In the genomic region with DNA sequence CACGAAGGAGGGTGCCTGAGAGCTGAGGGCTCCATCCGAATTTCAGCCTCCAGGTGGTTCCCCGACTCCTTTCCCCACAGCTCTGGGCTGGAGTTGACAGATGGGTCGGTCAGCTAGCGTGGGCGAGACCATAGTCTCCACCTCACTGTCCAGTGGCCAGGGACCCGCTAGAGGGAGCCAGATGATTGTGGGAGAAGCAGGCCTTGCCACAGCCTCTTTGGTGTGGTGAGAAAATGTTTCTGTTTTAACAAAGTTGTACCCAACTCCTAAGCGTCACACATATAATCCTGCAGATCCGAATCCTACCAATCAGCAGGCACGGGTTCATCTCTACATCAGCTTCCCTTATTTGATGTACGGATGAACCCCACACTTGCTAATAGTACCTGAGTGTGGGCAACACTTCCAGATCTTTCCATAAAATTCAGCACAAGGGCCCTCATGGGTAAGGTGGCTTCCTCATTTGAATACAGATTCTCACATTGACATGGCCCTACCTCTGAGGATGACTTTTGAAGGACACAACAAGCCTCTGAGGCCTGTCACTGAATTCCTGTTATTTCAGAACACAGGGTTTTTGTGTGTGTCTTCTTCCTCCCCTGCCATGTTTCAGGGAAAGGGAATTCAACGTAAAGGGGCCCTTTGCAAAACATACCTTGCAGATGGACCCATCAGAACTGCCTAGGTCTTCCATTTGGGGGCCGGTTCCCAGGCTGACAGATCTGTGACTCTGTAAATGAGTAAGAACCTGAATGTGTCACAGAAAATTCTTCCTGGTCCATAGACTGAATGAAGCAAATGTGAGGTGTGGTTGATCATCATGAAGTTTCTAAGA, we compare ENCODE assay signal across 1 cellular context.
TF ChIP-seq lines count a peak whose summit lies in the region.

No MANE protein-coding gene starts in this region.

TF ChIP-seq in GM23338, 12 proteins besides CTCF, POLR2A, EP300 and RAD21 (continued from another document):
- TF ChIP-seq ZNF462 (CRISPR knock-in tag; IDR thresholded peaks at IDR 0.05) (no peak), POLR2AphosphoS5 (IDR thresholded peaks at IDR 0.05; ENCODE audit: low read depth) (no peak), NANOG (IDR thresholded peaks at IDR 0.05; ENCODE audit: borderline replicate concordance) (no peak), EZH2phosphoT487 (IDR thresholded peaks at IDR 0.05; ENCODE audit: unreplicated experiment) (no peak), STAT1 (IDR thresholded peaks at IDR 0.05; ENCODE audit: unreplicated experiment) (no peak), CREB1 (CRISPR knock-in tag; IDR thresholded peaks at IDR 0.05; ENCODE audit: low read depth) (no peak), JUNB (IDR thresholded peaks at IDR 0.05; ENCODE audit: unreplicated experiment) (no peak), ZNF331 (CRISPR knock-in tag; IDR thresholded peaks at IDR 0.05; ENCODE audit: low read depth) (no peak)
- TF ChIP-seq, protein P1, sequence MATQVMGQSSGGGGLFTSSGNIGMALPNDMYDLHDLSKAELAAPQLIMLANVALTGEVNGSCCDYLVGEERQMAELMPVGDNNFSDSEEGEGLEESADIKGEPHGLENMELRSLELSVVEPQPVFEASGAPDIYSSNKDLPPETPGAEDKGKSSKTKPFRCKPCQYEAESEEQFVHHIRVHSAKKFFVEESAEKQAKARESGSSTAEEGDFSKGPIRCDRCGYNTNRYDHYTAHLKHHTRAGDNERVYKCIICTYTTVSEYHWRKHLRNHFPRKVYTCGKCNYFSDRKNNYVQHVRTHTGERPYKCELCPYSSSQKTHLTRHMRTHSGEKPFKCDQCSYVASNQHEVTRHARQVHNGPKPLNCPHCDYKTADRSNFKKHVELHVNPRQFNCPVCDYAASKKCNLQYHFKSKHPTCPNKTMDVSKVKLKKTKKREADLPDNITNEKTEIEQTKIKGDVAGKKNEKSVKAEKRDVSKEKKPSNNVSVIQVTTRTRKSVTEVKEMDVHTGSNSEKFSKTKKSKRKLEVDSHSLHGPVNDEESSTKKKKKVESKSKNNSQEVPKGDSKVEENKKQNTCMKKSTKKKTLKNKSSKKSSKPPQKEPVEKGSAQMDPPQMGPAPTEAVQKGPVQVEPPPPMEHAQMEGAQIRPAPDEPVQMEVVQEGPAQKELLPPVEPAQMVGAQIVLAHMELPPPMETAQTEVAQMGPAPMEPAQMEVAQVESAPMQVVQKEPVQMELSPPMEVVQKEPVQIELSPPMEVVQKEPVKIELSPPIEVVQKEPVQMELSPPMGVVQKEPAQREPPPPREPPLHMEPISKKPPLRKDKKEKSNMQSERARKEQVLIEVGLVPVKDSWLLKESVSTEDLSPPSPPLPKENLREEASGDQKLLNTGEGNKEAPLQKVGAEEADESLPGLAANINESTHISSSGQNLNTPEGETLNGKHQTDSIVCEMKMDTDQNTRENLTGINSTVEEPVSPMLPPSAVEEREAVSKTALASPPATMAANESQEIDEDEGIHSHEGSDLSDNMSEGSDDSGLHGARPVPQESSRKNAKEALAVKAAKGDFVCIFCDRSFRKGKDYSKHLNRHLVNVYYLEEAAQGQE (IDR thresholded peaks at IDR 0.05; ENCODE audit: unreplicated experiment), result no peak
